2 cellular contexts compared by ENCODE assay signal in genomic region chr3:185823280-185824044, GRCh38.
TF ChIP-seq lines count a peak whose summit lies in the region.

No MANE protein-coding gene starts in this region.

TF ChIP-seq in HEK293T, 16 proteins besides CTCF, POLR2A, EP300 and RAD21 (continued from another document):
- TF ChIP-seq NFRKB (IDR thresholded peaks at IDR 0.05), result no peak
- TF ChIP-seq L3MBTL2 (conservative IDR thresholded peaks at IDR 0.05), result no peak
- no peak for TF ChIP-seq FOXK2 (IDR thresholded peaks at IDR 0.05)
- no peak for TF ChIP-seq ZNF384 (IDR thresholded peaks at IDR 0.05)
- TF ChIP-seq BHLHE40 (IDR thresholded peaks at IDR 0.05; ENCODE audit: borderline replicate concordance), result no peak
- TF ChIP-seq TARDBP (IDR thresholded peaks at IDR 0.05), result no peak
- no peak for TF ChIP-seq CTBP1 (IDR thresholded peaks at IDR 0.05; ENCODE audit: borderline replicate concordance)
- no peak for TF ChIP-seq SUZ12 (IDR thresholded peaks at IDR 0.05)
- no peak for TF ChIP-seq HDGF (IDR thresholded peaks at IDR 0.05; ENCODE audit: borderline replicate concordance)
- TF ChIP-seq PKNOX1 (IDR thresholded peaks at IDR 0.05), result no peak
- no peak for TF ChIP-seq ARNT (IDR thresholded peaks at IDR 0.05)
- TF ChIP-seq ELF4 (IDR thresholded peaks at IDR 0.05), result no peak

TF ChIP-seq in H1, 55 proteins besides CTCF, POLR2A, EP300 and RAD21:
- TF ChIP-seq TCF12 (IDR thresholded peaks at IDR 0.05; ENCODE audit: low read depth, low read length), result no peak
- TF ChIP-seq RBBP5 (IDR thresholded peaks at IDR 0.05; ENCODE audit: borderline replicate concordance, low read depth, low read length), result peak; percentile 83; the same call in 1 of the 2 replicates
- TF ChIP-seq ZNF274 (IDR thresholded peaks at IDR 0.05; ENCODE audit: borderline replicate concordance, extremely low read depth, low read length), result no peak
- no peak for TF ChIP-seq CREB1 (IDR thresholded peaks at IDR 0.05)
- TF ChIP-seq SP2 (IDR thresholded peaks at IDR 0.05; ENCODE audit: low read length), result no peak
- TF ChIP-seq EZH2 (IDR thresholded peaks at IDR 0.05; ENCODE audit: low read depth, low read length, severe bottlenecking), result no peak
- no peak for TF ChIP-seq BRCA1 (IDR thresholded peaks at IDR 0.05; ENCODE audit: low read depth, low read length)
- no peak for TF ChIP-seq NANOG (IDR thresholded peaks at IDR 0.05; ENCODE audit: insufficient read depth, low read depth, low read length, poor library complexity, severe bottlenecking)
- no peak for TF ChIP-seq MAFK (IDR thresholded peaks at IDR 0.05; ENCODE audit: low read depth, low read length)
- TF ChIP-seq SAP30 (IDR thresholded peaks at IDR 0.05; ENCODE audit: insufficient read depth, insufficient replicate concordance, low read length), result no peak
- no peak for TF ChIP-seq BACH1 (IDR thresholded peaks at IDR 0.05; ENCODE audit: low read length)
- no peak for TF ChIP-seq SP1 (IDR thresholded peaks at IDR 0.05; ENCODE audit: low read depth, low read length)
- TF ChIP-seq ASH2L (IDR thresholded peaks at IDR 0.05; ENCODE audit: low read length), result peak; percentile 60
- TF ChIP-seq ATF3 (IDR thresholded peaks at IDR 0.05; ENCODE audit: insufficient read depth, low read depth, low read length), result no peak
- TF ChIP-seq PHF8 (conservative IDR thresholded peaks at IDR 0.05; ENCODE audit: low read depth, low read length), result 0 out of 2 replicates have a peak, but pooled peaks have one; percentile 42
- peak; percentile 20 for TF ChIP-seq KDM4A (IDR thresholded peaks at IDR 0.05; ENCODE audit: low read depth, low read length, severe bottlenecking)
- no peak; the same call in 1 of the 2 replicates for TF ChIP-seq TBP (IDR thresholded peaks at IDR 0.05; ENCODE audit: low read depth, low read length)
- TF ChIP-seq JUN (IDR thresholded peaks at IDR 0.05; ENCODE audit: low read depth, low read length), result no peak
- no peak for TF ChIP-seq USF2 (IDR thresholded peaks at IDR 0.05; ENCODE audit: low read length)
- peak; percentile 32; the same call in 1 of the 2 replicates for TF ChIP-seq JUND (IDR thresholded peaks at IDR 0.05; ENCODE audit: low read length)
